ENCODE assay signal across 7 cellular contexts in genomic region chr12:132904718-132905328, GRCh38. TPM values are rescaled to one million over a fixed set of nuclear protein-coding genes. Genes with fewer than 3 reads are reported as not detected.
DNase-seq lines count a peak whose midpoint lies in the region; ATAC-seq and TF ChIP-seq lines count a peak whose summit lies in the region.

No MANE protein-coding gene starts in this region.

- no peak overlapping the region for H3K27ac ChIP-seq in HUES64 (ENCODE audit: low read depth, low read length)
- no peak overlapping the region for H3K27ac ChIP-seq in esophagus squamous epithelium

- H3K4me3 ChIP-seq in HUES64 (ENCODE audit: low read length) (peak overlapping the region; percentile 23; the same call in 1 of the 2 replicates), esophagus squamous epithelium (peak overlapping the region in 3 of 4 donors; percentile 9 to 46 (median 16))

- peaks cover 14% of the 10 kb centered on the region for H3K36me3 Mint-ChIP-seq in neural crest cell (ENCODE audit: low read depth)
- H3K36me3 Mint-ChIP-seq in stimulated activated naive CD8-positive, alpha-beta T cell treated with anti-CD3 and anti-CD28 coated beads, Interleukin-15, Interleukin-2, amounts not matched to agents 100 ng/mL and 50 ng/mL, for 24 hours (ENCODE audit: low read depth), result no peaks in the 10 kb centered on the region

- DNase-seq in activated T-cell treated with anti-CD3 and anti-CD28 coated beads for 24 hours (ENCODE audit: low read depth) (peak; percentile 88), esophagus squamous epithelium (lab: John Stamatoyannopoulos, UW) (no peak), neural crest cell (ENCODE audit: low read depth, low spot score) (peak; percentile 57), DMS79 (lab: John Stamatoyannopoulos, UW) (no peak)

- TF ChIP-seq POLR2A in esophagus squamous epithelium (IDR thresholded peaks at IDR 0.05), result no peak

- H3K9ac ChIP-seq in HUES64 (ENCODE audit: low read depth, low read length), result no peak overlapping the region

- H3K27me3 Mint-ChIP-seq in neural crest cell (ENCODE audit: low read depth), result peaks cover 26% of the 10 kb centered on the region
- H3K27me3 Mint-ChIP-seq in stimulated activated naive CD8-positive, alpha-beta T cell treated with anti-CD3 and anti-CD28 coated beads, Interleukin-15, Interleukin-2, amounts not matched to agents 100 ng/mL and 50 ng/mL, for 24 hours, result peaks cover 11% of the 10 kb centered on the region

- H3K4me1 ChIP-seq in HUES64 (ENCODE audit: insufficient read depth, low read length) (no peaks in the 10 kb centered on the region), esophagus squamous epithelium (peaks cover 0 to 22% (median 6%) of the 10 kb centered on the region in 3 donors)

- no peak for ATAC-seq in GM21717 (IDR thresholded peaks at IDR 0.05; ENCODE audit: unreplicated experiment)

- H3K4me1 Mint-ChIP-seq in neural crest cell, result peaks cover 5% of the 10 kb centered on the region
- H3K4me1 Mint-ChIP-seq in stimulated activated naive CD8-positive, alpha-beta T cell treated with anti-CD3 and anti-CD28 coated beads, Interleukin-15, Interleukin-2, amounts not matched to agents 100 ng/mL and 50 ng/mL, for 24 hours (ENCODE audit: low read depth), result peaks cover 17% of the 10 kb centered on the region

- no peaks in the 10 kb centered on the region for H3K36me3 ChIP-seq in HUES64 (ENCODE audit: insufficient read depth, low read length)
- no peaks in the 10 kb centered on the region for H3K36me3 ChIP-seq in esophagus squamous epithelium

- 39% methylated on average over 29 of the region's 30 CpGs for WGBS in HUES64
- WGBS in esophagus squamous epithelium, 2 donors, result 22 to 37% methylated on average over 9 to 19 of the region's 30 CpGs

- H3K4me3 Mint-ChIP-seq in neural crest cell, result no peak overlapping the region
- peak overlapping the region; percentile 59 for H3K4me3 Mint-ChIP-seq in stimulated activated naive CD8-positive, alpha-beta T cell treated with anti-CD3 and anti-CD28 coated beads, Interleukin-15, Interleukin-2, amounts not matched to agents 100 ng/mL and 50 ng/mL, for 24 hours

- peaks cover 14% of the 10 kb centered on the region for H3K9me3 Mint-ChIP-seq in neural crest cell
- peaks cover 3% of the 10 kb centered on the region for H3K9me3 Mint-ChIP-seq in stimulated activated naive CD8-positive, alpha-beta T cell treated with anti-CD3 and anti-CD28 coated beads, Interleukin-15, Interleukin-2, amounts not matched to agents 100 ng/mL and 50 ng/mL, for 24 hours

- intact Hi-C loops in esophagus squamous epithelium (cut with DNase I), result no loop called here

- peaks cover 24% of the 10 kb centered on the region for H3K27me3 ChIP-seq in HUES64 (ENCODE audit: insufficient read depth, low read length)
- peaks cover 0 to 25% (median 0%) of the 10 kb centered on the region in 4 donors for H3K27me3 ChIP-seq in esophagus squamous epithelium

- H3K9me3 ChIP-seq in HUES64 (ENCODE audit: insufficient read depth, low read depth, low read length) (no peaks in the 10 kb centered on the region), esophagus squamous epithelium (peaks cover 0 to 44% (median 20%) of the 10 kb centered on the region in 3 donors)

- peak; percentile 30 to 79 (median 72) for TF ChIP-seq CTCF in esophagus squamous epithelium (IDR thresholded peaks at IDR 0.05)
- peak; percentile 72 for TF ChIP-seq CTCF in neural crest cell (conservative IDR thresholded peaks at IDR 0.05)

- no peak overlapping the region for H3K27ac Mint-ChIP-seq in neural crest cell (ENCODE audit: unreplicated experiment)
- H3K27ac Mint-ChIP-seq in stimulated activated naive CD8-positive, alpha-beta T cell treated with anti-CD3 and anti-CD28 coated beads, Interleukin-15, Interleukin-2, amounts not matched to agents 100 ng/mL and 50 ng/mL, for 24 hours, result no peak overlapping the region

RNA-seq across cellular contexts. Expression of gene CHFR, which starts 17.4 kb away (rescaled TPM):
- 28.7 TPM for polyA plus RNA-seq in HUES64 (2013, experiment 1 of 2)
- polyA plus RNA-seq in HUES64 (2013, experiment 2 of 2), result 29.5 TPM
- total RNA-seq in esophagus squamous epithelium (10 to 100 TPM; 19.0 to 37.9 (median 35.8) TPM), neural crest cell (39.0 and 39.9 TPM in 2 replicates)

RNA-seq across cellular contexts. Expression of gene ZNF605, which starts 51.3 kb away (rescaled TPM):
- 6.0 TPM for polyA plus RNA-seq in HUES64 (2013, experiment 1 of 2)
- polyA plus RNA-seq in HUES64 (2013, experiment 2 of 2), result 5.6 TPM
- total RNA-seq in esophagus squamous epithelium (10 to 100 TPM in 1 of 4 donors, 1 to 10 TPM in 3; 3.2 to 10.1 (median 5.1) TPM), neural crest cell (19.6 and 22.3 TPM in 2 replicates)

Comparison
In these comparisons a context has a peak if more than half of its experiments do, and no peak if none do; other contexts are left out.
1. DNase-seq: peak in activated T-cell treated with anti-CD3 and anti-CD28 coated beads for 24 hours (single experiment) and neural crest cell (single experiment); none in esophagus squamous epithelium (single experiment) and DMS79 (single experiment).